ENCODE assay signal across 5 cellular contexts in the genomic region with DNA sequence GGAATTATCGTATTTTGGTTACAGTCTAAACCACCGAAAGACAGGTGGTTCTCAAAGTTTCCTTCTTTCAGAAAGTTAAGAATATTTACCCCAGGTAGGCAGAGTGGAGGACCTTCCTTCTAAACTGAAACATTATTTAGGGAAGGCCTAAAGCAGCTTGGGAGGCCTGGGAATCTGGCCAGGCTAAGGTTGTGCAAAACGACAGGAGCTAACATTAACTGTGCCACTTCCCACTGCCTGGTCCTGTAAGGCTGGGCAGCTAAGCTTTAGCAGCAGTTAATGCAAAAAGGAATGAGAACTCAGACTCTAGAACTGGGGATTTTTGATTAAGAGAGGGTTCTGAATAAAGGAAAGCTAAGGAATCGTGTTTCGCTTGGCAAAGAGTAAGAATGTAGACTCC.
"Had no signal": no experiment of that assay in that cellular context is flagged by ENCODE, and none has a peak within 500 bp of the region (broad histone marks: within the 10 kb centered on the region; RNA-seq: fewer than 3 reads in every experiment).

No MANE protein-coding gene starts in this region.

- ATAC-seq: GM23338, HepG2 had no signal

- H2AFZ ChIP-seq: GM23338 had no signal

- H3K27ac ChIP-seq: HL-60 had no signal

- H3K4me3 ChIP-seq: GM23338 had no signal

- H3K4me2 ChIP-seq: GM23338 had no signal

- DNase-seq: H9, HCEC 1CT had no signal
